13 cellular contexts compared by ENCODE assay signal in genomic region chr12:125032466-125033152, GRCh38. TPM values are rescaled to one million over a fixed set of nuclear protein-coding genes. Genes with fewer than 3 reads are reported as not detected.
A peak's percentile ranks its signal among the peaks of the same experiment; 100 is the strongest.
DNase-seq lines count a peak whose midpoint lies in the region; ATAC-seq and TF ChIP-seq lines count a peak whose summit lies in the region.
"Had no signal": no experiment of that assay in that cellular context is flagged by ENCODE, and none has a peak within 500 bp of the region (broad histone marks: within the 10 kb centered on the region; RNA-seq: fewer than 3 reads in every experiment).

No MANE protein-coding gene starts in this region.

- peaks cover 7% of the 10 kb centered on the region for H3K9me3 ChIP-seq in endodermal cell (ENCODE audit: control insufficient read depth, low read length)
- H3K9me3 ChIP-seq in upper lobe of right lung: no peaks in the 10 kb centered on the region

- WGBS in endodermal cell (ENCODE audit: insufficient coverage in 1 of 2, insufficient read length in 1 of 2), 2 experiments: 90% methylated on average over 12 to 19 of the region's 19 CpGs

- intact Hi-C loops in upper lobe of right lung (cut with DNase I): no loop called here
- intact Hi-C loops in cardiac septum (cut with DNase I): no loop called here

- peaks cover 3% of the 10 kb centered on the region for H3K36me3 Mint-ChIP-seq in endodermal cell (ENCODE audit: low read depth)
- peaks cover 5% of the 10 kb centered on the region for H3K36me3 Mint-ChIP-seq in stimulated activated effector memory CD8-positive, alpha-beta T cell treated with anti-CD3 and anti-CD28 coated beads, Interleukin-12 subunit alpha, Interleukin-12 subunit beta, amount 100 ng/mL, for 72 hours

- peak overlapping the region; percentile 4; the same call in 1 of the 2 replicates for H3K27ac ChIP-seq in C4-2B
- H3K27ac ChIP-seq in endodermal cell (ENCODE audit: low read depth, low read length): peak overlapping the region; percentile 41
- H3K27ac ChIP-seq in upper lobe of right lung: no peak overlapping the region
- H3K27ac ChIP-seq: BLaER1, GM23248, HL-60 had no signal

- DNase-seq in LNCaP clone FGC (ENCODE audit: low read depth) (peak; percentile 11), endodermal cell (peak; percentile 65), upper lobe of right lung (peak; percentile 26), cardiac septum (ENCODE audit: low spot score) (no peak)
- DNase-seq in stimulated activated effector memory CD8-positive, alpha-beta T cell treated with anti-CD3 and anti-CD28 coated beads, Interleukin-12 subunit alpha, Interleukin-12 subunit beta, amount 100 ng/mL, for 72 hours (ENCODE audit: low spot score in 2 of 2): no peak
- DNase-seq: AML-193; CD4-positive, CD25-positive, alpha-beta regulatory T cell; DMS53; GF-D8; GM23248 had no signal

- peaks cover 16% of the 10 kb centered on the region for H3K9me3 Mint-ChIP-seq in endodermal cell
- H3K9me3 Mint-ChIP-seq in stimulated activated effector memory CD8-positive, alpha-beta T cell treated with anti-CD3 and anti-CD28 coated beads, Interleukin-12 subunit alpha, Interleukin-12 subunit beta, amount 100 ng/mL, for 72 hours: peaks cover 2% of the 10 kb centered on the region

- no peak for ATAC-seq in upper lobe of right lung
- no peak for ATAC-seq in stimulated activated effector memory CD8-positive, alpha-beta T cell treated with anti-CD3 and anti-CD28 coated beads, Interleukin-12 subunit alpha, Interleukin-12 subunit beta, amount 100 ng/mL, for 72 hours

- peak overlapping the region; percentile 36 for H3K9ac ChIP-seq in endodermal cell (ENCODE audit: extremely low read depth, low read length, poor library complexity, severe bottlenecking)
- H3K9ac ChIP-seq: BLaER1, GM23248 had no signal

- TF ChIP-seq CTCF in C4-2B (conservative IDR thresholded peaks at IDR 0.05): no peak
- no peak for TF ChIP-seq CTCF in LNCaP clone FGC (IDR thresholded peaks at IDR 0.05; ENCODE audit: control insufficient read depth, extremely low read depth, insufficient read depth)
- no peak for TF ChIP-seq CTCF in endodermal cell (conservative IDR thresholded peaks at IDR 0.05)
- TF ChIP-seq CTCF in upper lobe of right lung (IDR thresholded peaks at IDR 0.05): no peak

- H3K4me3 ChIP-seq in LNCaP clone FGC (ENCODE audit: low read depth, low read length): no peak overlapping the region
- no peak overlapping the region for H3K4me3 ChIP-seq in endodermal cell (ENCODE audit: low read length)
- H3K4me3 ChIP-seq in upper lobe of right lung: no peak overlapping the region
- H3K4me3 ChIP-seq: BLaER1, GM23248 had no signal

- no peak overlapping the region for H3K4me3 Mint-ChIP-seq in endodermal cell
- no peak overlapping the region for H3K4me3 Mint-ChIP-seq in stimulated activated effector memory CD8-positive, alpha-beta T cell treated with anti-CD3 and anti-CD28 coated beads, Interleukin-12 subunit alpha, Interleukin-12 subunit beta, amount 100 ng/mL, for 72 hours
- H3K4me3 Mint-ChIP-seq: CD4-positive, CD25-positive, alpha-beta regulatory T cell had no signal

- H3K27me3 ChIP-seq in endodermal cell (ENCODE audit: control insufficient read depth, insufficient read depth, low read length, poor library complexity, severe bottlenecking): no peaks in the 10 kb centered on the region
- no peaks in the 10 kb centered on the region for H3K27me3 ChIP-seq in upper lobe of right lung
- H3K27me3 ChIP-seq: BLaER1 had no signal

- H3K4me1 ChIP-seq in endodermal cell (ENCODE audit: control insufficient read depth, insufficient read depth, low read length) (peaks cover 3% of the 10 kb centered on the region), upper lobe of right lung (no peaks in the 10 kb centered on the region)
- H3K4me1 ChIP-seq: BLaER1 had no signal

- no peaks in the 10 kb centered on the region for H3K27me3 Mint-ChIP-seq in endodermal cell (ENCODE audit: insufficient read depth)
- H3K27me3 Mint-ChIP-seq: CD4-positive, CD25-positive, alpha-beta regulatory T cell had no signal

- peaks cover 30% of the 10 kb centered on the region for H3K4me1 Mint-ChIP-seq in endodermal cell
- no peaks in the 10 kb centered on the region for H3K4me1 Mint-ChIP-seq in stimulated activated effector memory CD8-positive, alpha-beta T cell treated with anti-CD3 and anti-CD28 coated beads, Interleukin-12 subunit alpha, Interleukin-12 subunit beta, amount 100 ng/mL, for 72 hours
- H3K4me1 Mint-ChIP-seq: CD4-positive, CD25-positive, alpha-beta regulatory T cell had no signal

- H3K36me3 ChIP-seq in endodermal cell (ENCODE audit: control insufficient read depth, insufficient read depth, low read length) (no peaks in the 10 kb centered on the region), upper lobe of right lung (no peaks in the 10 kb centered on the region)

- H3K27ac Mint-ChIP-seq in endodermal cell: peak overlapping the region; percentile 95
- H3K27ac Mint-ChIP-seq in stimulated activated effector memory CD8-positive, alpha-beta T cell treated with anti-CD3 and anti-CD28 coated beads, Interleukin-12 subunit alpha, Interleukin-12 subunit beta, amount 100 ng/mL, for 72 hours: no peak overlapping the region

RNA-seq across cellular contexts. Expression of gene AACS, which starts 32.6 kb away (rescaled TPM):
- total RNA-seq in endodermal cell (10 to 100 TPM; 55.4 to 71.9 TPM), upper lobe of right lung (31.3 TPM), cardiac septum (9.0 TPM)
- polyA plus RNA-seq in endodermal cell (2013, experiment 1 of 2): 27.8 TPM
- polyA plus RNA-seq in endodermal cell (2013, experiment 2 of 2): 25.3 TPM

RNA-seq across cellular contexts. Expression of gene BRI3BP, which starts 39.2 kb away (rescaled TPM):
- total RNA-seq in endodermal cell: 10 to 100 TPM; 10.5 to 16.0 TPM
- polyA plus RNA-seq in endodermal cell (2013, experiment 1 of 2): 6.6 TPM
- polyA plus RNA-seq in endodermal cell (2013, experiment 2 of 2): 7.0 TPM
- total RNA-seq in upper lobe of right lung: 8.2 TPM
- total RNA-seq in cardiac septum: 3.4 TPM

RNA-seq across cellular contexts. Expression of gene DHX37, which starts 43.7 kb away (rescaled TPM):
- 10 to 100 TPM; 16.6 to 22.8 TPM for total RNA-seq in endodermal cell
- 9.2 TPM for polyA plus RNA-seq in endodermal cell (2013, experiment 1 of 2)
- 8.9 TPM for polyA plus RNA-seq in endodermal cell (2013, experiment 2 of 2)
- 14.6 TPM for total RNA-seq in upper lobe of right lung
- total RNA-seq in cardiac septum: 7.1 TPM

Comparison
In these comparisons a context has a peak if more than half of its experiments do, and no peak if none do; other contexts are left out.
1. DNase-seq: peak in LNCaP clone FGC (single experiment), endodermal cell (single experiment) and upper lobe of right lung (single experiment); none in cardiac septum (single experiment) and stimulated activated effector memory CD8-positive, alpha-beta T cell treated with anti-CD3 and anti-CD28 coated beads, Interleukin-12 subunit alpha, Interleukin-12 subunit beta, amount 100 ng/mL, for 72 hours (0 of 2).